ENCODE assay signal across 1 cellular context in the genomic region with DNA sequence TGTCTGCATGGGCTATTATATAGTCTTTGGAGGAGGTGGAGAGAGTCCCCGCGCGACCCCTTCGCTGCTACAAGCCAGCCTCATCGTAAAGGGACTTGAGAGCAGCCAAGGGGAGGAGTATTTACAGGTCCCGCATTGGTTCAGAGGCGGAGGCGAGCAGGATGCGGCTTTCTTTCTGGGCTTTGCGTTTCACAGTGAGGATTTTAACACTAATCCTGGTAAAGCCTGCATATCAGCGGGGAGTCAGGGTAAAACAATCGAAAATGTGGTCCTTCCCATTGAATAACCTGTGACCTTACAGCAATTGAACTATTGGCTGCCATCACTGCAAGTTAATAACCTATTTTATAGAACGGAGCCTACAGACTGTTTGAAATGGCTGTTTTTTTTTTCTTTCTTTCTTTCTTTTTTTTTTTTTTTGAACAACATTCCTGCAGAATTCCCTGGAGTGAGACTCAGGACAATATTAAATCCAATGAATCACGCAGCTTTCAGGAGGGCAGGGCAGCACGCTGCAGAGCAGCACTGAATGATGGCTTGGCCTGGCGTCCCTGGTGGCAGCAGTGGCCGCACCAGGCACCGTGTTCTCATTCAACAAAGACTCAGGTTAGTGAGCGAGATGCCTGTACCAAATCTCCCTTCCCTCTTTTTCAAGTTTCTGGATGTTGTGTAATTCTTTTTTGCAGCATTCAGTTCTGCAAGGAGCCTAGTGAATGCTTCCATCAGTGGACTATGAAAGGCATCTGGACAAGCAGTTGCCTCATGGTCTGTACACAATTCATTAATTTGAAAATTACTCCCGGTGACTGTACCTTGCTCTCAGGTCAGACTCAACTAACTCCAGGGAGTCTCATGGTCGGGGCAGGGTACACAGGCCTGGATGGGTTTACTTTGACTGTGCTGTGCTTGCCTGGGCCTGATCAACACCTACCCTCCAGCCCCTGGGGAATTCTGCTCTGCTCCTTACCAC.
TF ChIP-seq lines count a peak whose summit lies in the region.

No MANE protein-coding gene starts in this region.

TF ChIP-seq in IMR-90, 13 proteins besides CTCF, POLR2A, EP300 and RAD21:
- TF ChIP-seq, protein P1, sequence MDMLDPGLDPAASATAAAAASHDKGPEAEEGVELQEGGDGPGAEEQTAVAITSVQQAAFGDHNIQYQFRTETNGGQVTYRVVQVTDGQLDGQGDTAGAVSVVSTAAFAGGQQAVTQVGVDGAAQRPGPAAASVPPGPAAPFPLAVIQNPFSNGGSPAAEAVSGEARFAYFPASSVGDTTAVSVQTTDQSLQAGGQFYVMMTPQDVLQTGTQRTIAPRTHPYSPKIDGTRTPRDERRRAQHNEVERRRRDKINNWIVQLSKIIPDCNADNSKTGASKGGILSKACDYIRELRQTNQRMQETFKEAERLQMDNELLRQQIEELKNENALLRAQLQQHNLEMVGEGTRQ (IDR thresholded peaks at IDR 0.05; ENCODE audit: low read depth, low read length): no peak
- no peak for TF ChIP-seq CEBPB (IDR thresholded peaks at IDR 0.05; ENCODE audit: low read depth, low read length)
- TF ChIP-seq RCOR1 (IDR thresholded peaks at IDR 0.05; ENCODE audit: insufficient replicate concordance, low read length): no peak
- TF ChIP-seq SMC3 (IDR thresholded peaks at IDR 0.05; ENCODE audit: low read depth, low read length): no peak
- no peak for TF ChIP-seq MXI1 (IDR thresholded peaks at IDR 0.05; ENCODE audit: borderline replicate concordance, low read depth, low read length)
- TF ChIP-seq NFE2L2 (IDR thresholded peaks at IDR 0.05; ENCODE audit: low read depth, low read length): no peak
- no peak for TF ChIP-seq MAFK (IDR thresholded peaks at IDR 0.05; ENCODE audit: low read depth, low read length)
- TF ChIP-seq, protein P2, sequence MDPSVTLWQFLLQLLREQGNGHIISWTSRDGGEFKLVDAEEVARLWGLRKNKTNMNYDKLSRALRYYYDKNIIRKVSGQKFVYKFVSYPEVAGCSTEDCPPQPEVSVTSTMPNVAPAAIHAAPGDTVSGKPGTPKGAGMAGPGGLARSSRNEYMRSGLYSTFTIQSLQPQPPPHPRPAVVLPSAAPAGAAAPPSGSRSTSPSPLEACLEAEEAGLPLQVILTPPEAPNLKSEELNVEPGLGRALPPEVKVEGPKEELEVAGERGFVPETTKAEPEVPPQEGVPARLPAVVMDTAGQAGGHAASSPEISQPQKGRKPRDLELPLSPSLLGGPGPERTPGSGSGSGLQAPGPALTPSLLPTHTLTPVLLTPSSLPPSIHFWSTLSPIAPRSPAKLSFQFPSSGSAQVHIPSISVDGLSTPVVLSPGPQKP (IDR thresholded peaks at IDR 0.05; ENCODE audit: borderline replicate concordance, low read depth, low read length): no peak
- no peak for TF ChIP-seq BHLHE40 (IDR thresholded peaks at IDR 0.05; ENCODE audit: low read depth, low read length)
- no peak for TF ChIP-seq RFX5 (IDR thresholded peaks at IDR 0.05; ENCODE audit: low read depth, low read length)
